Comparison of ENCODE assay signal across 40 cellular contexts in the genomic region with DNA sequence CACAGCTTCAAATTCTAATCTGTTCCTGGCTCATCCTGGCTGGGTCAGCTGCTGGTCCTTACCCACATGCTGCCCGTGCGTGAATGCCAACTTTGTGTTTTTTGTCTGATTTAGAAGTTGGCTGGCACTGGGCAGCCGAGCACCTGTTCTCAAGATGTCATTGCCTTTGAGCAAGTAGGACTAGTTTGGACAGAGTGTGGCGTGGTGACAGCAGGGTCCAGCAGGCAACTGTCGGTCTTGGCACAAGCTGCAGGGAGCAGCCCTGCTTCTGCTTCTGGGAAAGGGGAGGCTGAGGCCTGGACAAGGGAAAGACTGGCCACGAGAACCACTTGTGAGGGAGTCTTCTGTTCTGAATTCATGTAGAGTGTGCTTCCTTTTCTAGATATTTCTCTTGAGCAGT. TPM values are rescaled to one million over a fixed set of nuclear protein-coding genes. Genes with fewer than 3 reads are reported as not detected.
DNase-seq lines count a peak whose midpoint lies in the region; ATAC-seq and TF ChIP-seq lines count a peak whose summit lies in the region.
"Had no signal": no experiment of that assay in that cellular context is flagged by ENCODE, and none has a peak within 500 bp of the region (broad histone marks: within the 10 kb centered on the region; RNA-seq: fewer than 3 reads in every experiment).

No MANE protein-coding gene starts in this region.

- DNase-seq in Ammon's horn (ENCODE audit: low spot score) (peak; percentile 52), body of pancreas (peak in 2 of 4 donors; percentile 44 to 45), left cardiac atrium (no peak), pons (ENCODE audit: low spot score) (peak; percentile 46), NOMO-1 (lab: John Stamatoyannopoulos, UW; ENCODE audit: unreplicated experiment in 2 of 2) (no peak)
- no peak for DNase-seq in activated naive CD8-positive, alpha-beta T cell treated with anti-CD3 and anti-CD28 coated beads, Interleukin-2, amount 50 U/mL, for 24 hours
- DNase-seq in activated naive CD4-positive, alpha-beta T cell treated with anti-CD3 and anti-CD28 coated beads for 36 hours: no peak
- DNase-seq: activated B cell treated with CpG ODN at 0.5 μM for 24 hours; activated CD4-positive, alpha-beta T cell treated with anti-CD3 and anti-CD28 coated beads, Interleukin-2, amount 10 ng/mL, durations not matched to agents 7 days and 5 days; activated effector memory CD4-positive, alpha-beta T cell treated with anti-CD3 and anti-CD28 coated beads, Interleukin-2, amount 50 U/mL, for 16 hours; activated naive CD8-positive, alpha-beta T cell treated with anti-CD3 and anti-CD28 coated beads, Interleukin-2, amount 10 ng/mL, durations not matched to agents 7 days and 5 days; activated T-cell treated with anti-CD3 and anti-CD28 coated beads, Interleukin-2, amount 50 U/mL, for 1 hour; Calu3; CD4-positive, CD25-positive, alpha-beta regulatory T cell; DMS79 treated with DMSO at 0.1 percent for 48 hours; esophagus squamous epithelium; foreskin melanocyte; GF-D8; left colon; NCI-H1092; NCI-H1694 treated with DMSO at 0.1 percent for 48 hours; NCI-H510A; PC-3; SK-N-SH; stimulated activated naive CD4-positive, alpha-beta T cell had no signal

- no peaks in the 10 kb centered on the region for H3K4me1 ChIP-seq in body of pancreas
- H3K4me1 ChIP-seq: ascending aorta, esophagus squamous epithelium, suprapubic skin had no signal

- no peaks in the 10 kb centered on the region for H3K9me3 ChIP-seq in body of pancreas
- H3K9me3 ChIP-seq: ascending aorta, esophagus squamous epithelium, neutrophil, SK-N-SH, suprapubic skin had no signal

- no peak overlapping the region for H3K4me3 ChIP-seq in body of pancreas
- H3K4me3 ChIP-seq: ascending aorta, esophagus squamous epithelium, skin epidermis, suprapubic skin had no signal

- CTCF ChIA-PET in activated naive CD4-positive, alpha-beta T cell treated with anti-CD3 and anti-CD28 coated beads for 36 hours (lab: Charles Lee): interaction anchor here (0.7 kb wide), 1 partner anchor 69 kb away, joined by 3 read pairs; no protein-coding TSS in a partner anchor

- peaks cover 2% of the 10 kb centered on the region for H3K4me1 Mint-ChIP-seq in activated naive CD8-positive, alpha-beta T cell treated with anti-CD3 and anti-CD28 coated beads, Interleukin-2, amount 50 U/mL, for 24 hours
- H3K4me1 Mint-ChIP-seq in activated naive CD4-positive, alpha-beta T cell treated with anti-CD3 and anti-CD28 coated beads for 36 hours (ENCODE audit: low read depth): no peaks in the 10 kb centered on the region
- H3K4me1 Mint-ChIP-seq: activated CD4-positive, alpha-beta T cell treated with anti-CD3 and anti-CD28 coated beads, Interleukin-2, amount 10 ng/mL, durations not matched to agents 7 days and 5 days; activated naive CD8-positive, alpha-beta T cell treated with anti-CD3 and anti-CD28 coated beads, Interleukin-2, amount 10 ng/mL, durations not matched to agents 7 days and 5 days had no signal

- TF ChIP-seq POLR2A in body of pancreas (IDR thresholded peaks at IDR 0.05): no peak

- WGBS in body of pancreas, 2 donors: 50% methylated on average over 6 of the region's 6 CpGs

- H3K27me3 Mint-ChIP-seq in activated naive CD8-positive, alpha-beta T cell treated with anti-CD3 and anti-CD28 coated beads, Interleukin-2, amount 50 U/mL, for 24 hours: no peaks in the 10 kb centered on the region
- H3K27me3 Mint-ChIP-seq in activated naive CD4-positive, alpha-beta T cell treated with anti-CD3 and anti-CD28 coated beads for 36 hours (ENCODE audit: low read depth): no peaks in the 10 kb centered on the region
- H3K27me3 Mint-ChIP-seq: activated B cell treated with CpG ODN at 0.5 μM for 24 hours; activated CD4-positive, alpha-beta T cell treated with anti-CD3 and anti-CD28 coated beads, Interleukin-2, amount 10 ng/mL, durations not matched to agents 7 days and 5 days; activated naive CD8-positive, alpha-beta T cell treated with anti-CD3 and anti-CD28 coated beads, Interleukin-2, amount 10 ng/mL, durations not matched to agents 7 days and 5 days; CD4-positive, CD25-positive, alpha-beta regulatory T cell; central memory CD8-positive, alpha-beta T cell; memory B cell had no signal

- no peaks in the 10 kb centered on the region for H3K27me3 ChIP-seq in body of pancreas
- H3K27me3 ChIP-seq: ascending aorta, esophagus squamous epithelium, neutrophil, suprapubic skin had no signal

- intact Hi-C loops in body of pancreas (cut with DNase I) (no loop called here), left cardiac atrium (cut with DNase I) (no loop called here)
- intact Hi-C loops in activated naive CD4-positive, alpha-beta T cell treated with anti-CD3 and anti-CD28 coated beads for 36 hours (cut with micrococcal nuclease): no loop called here

- TF ChIP-seq CTCF in body of pancreas (IDR thresholded peaks at IDR 0.05): no peak

- H3K27ac Mint-ChIP-seq in activated naive CD8-positive, alpha-beta T cell treated with anti-CD3 and anti-CD28 coated beads, Interleukin-2, amount 50 U/mL, for 24 hours: no peak overlapping the region
- no peak overlapping the region for H3K27ac Mint-ChIP-seq in activated naive CD4-positive, alpha-beta T cell treated with anti-CD3 and anti-CD28 coated beads for 36 hours
- H3K27ac Mint-ChIP-seq: activated B cell treated with CpG ODN at 0.5 μM for 24 hours; activated CD4-positive, alpha-beta T cell treated with anti-CD3 and anti-CD28 coated beads, Interleukin-2, amount 10 ng/mL, durations not matched to agents 7 days and 5 days; activated naive CD8-positive, alpha-beta T cell treated with anti-CD3 and anti-CD28 coated beads, Interleukin-2, amount 10 ng/mL, durations not matched to agents 7 days and 5 days; CD4-positive, CD25-positive, alpha-beta regulatory T cell; memory B cell had no signal

- ATAC-seq in body of pancreas (peak; percentile 24), left cardiac atrium (peak; percentile 34 to 43), GM21360 (IDR thresholded peaks at IDR 0.05; ENCODE audit: unreplicated experiment) (no peak)
- no peak for ATAC-seq in activated naive CD8-positive, alpha-beta T cell treated with anti-CD3 and anti-CD28 coated beads, Interleukin-2, amount 50 U/mL, for 24 hours
- ATAC-seq: HCT116, left colon, PC-3 had no signal

- no peaks in the 10 kb centered on the region for H3K9me3 Mint-ChIP-seq in activated naive CD8-positive, alpha-beta T cell treated with anti-CD3 and anti-CD28 coated beads, Interleukin-2, amount 50 U/mL, for 24 hours
- H3K9me3 Mint-ChIP-seq in activated naive CD4-positive, alpha-beta T cell treated with anti-CD3 and anti-CD28 coated beads for 36 hours: no peaks in the 10 kb centered on the region
- H3K9me3 Mint-ChIP-seq: activated B cell treated with CpG ODN at 0.5 μM for 24 hours; activated CD4-positive, alpha-beta T cell treated with anti-CD3 and anti-CD28 coated beads, Interleukin-2, amount 10 ng/mL, durations not matched to agents 7 days and 5 days; activated naive CD8-positive, alpha-beta T cell treated with anti-CD3 and anti-CD28 coated beads, Interleukin-2, amount 10 ng/mL, durations not matched to agents 7 days and 5 days; CD4-positive, CD25-positive, alpha-beta regulatory T cell; central memory CD8-positive, alpha-beta T cell; memory B cell had no signal

- no peak overlapping the region for H3K4me3 Mint-ChIP-seq in activated naive CD8-positive, alpha-beta T cell treated with anti-CD3 and anti-CD28 coated beads, Interleukin-2, amount 50 U/mL, for 24 hours
- no peak overlapping the region for H3K4me3 Mint-ChIP-seq in activated naive CD4-positive, alpha-beta T cell treated with anti-CD3 and anti-CD28 coated beads for 36 hours
- H3K4me3 Mint-ChIP-seq: activated B cell treated with CpG ODN at 0.5 μM for 24 hours; activated CD4-positive, alpha-beta T cell treated with anti-CD3 and anti-CD28 coated beads, Interleukin-2, amount 10 ng/mL, durations not matched to agents 7 days and 5 days; activated naive CD8-positive, alpha-beta T cell treated with anti-CD3 and anti-CD28 coated beads, Interleukin-2, amount 10 ng/mL, durations not matched to agents 7 days and 5 days; CD4-positive, CD25-positive, alpha-beta regulatory T cell; central memory CD8-positive, alpha-beta T cell; memory B cell had no signal

- no peak overlapping the region for H3K27ac ChIP-seq in body of pancreas
- H3K27ac ChIP-seq: ascending aorta, esophagus squamous epithelium, neutrophil, skin epidermis, suprapubic skin had no signal

- H3K36me3 ChIP-seq in body of pancreas (replicated peaks in 1 of 2; ENCODE audit: insufficient read depth in 1 of 2, low read depth in 2 of 2): peaks cover 21 to 42% of the 10 kb centered on the region in 2 donors

- peaks cover 7% of the 10 kb centered on the region for H3K36me3 Mint-ChIP-seq in activated naive CD8-positive, alpha-beta T cell treated with anti-CD3 and anti-CD28 coated beads, Interleukin-2, amount 50 U/mL, for 24 hours (ENCODE audit: low read depth)
- H3K36me3 Mint-ChIP-seq in activated naive CD4-positive, alpha-beta T cell treated with anti-CD3 and anti-CD28 coated beads for 36 hours (ENCODE audit: low read depth): peaks cover 6% of the 10 kb centered on the region

RNA-seq across cellular contexts. Expression of a gene that starts 26.3 kb away (rescaled TPM):
- total RNA-seq in body of pancreas (100 to 1,000 TPM in 1 of 2 donors, 10 to 100 TPM in 1; 79.9 to 104 TPM), left cardiac atrium (10 to 100 TPM; 57.9 to 76.9 TPM)
- 10 to 100 TPM; 77.4 to 81.5 TPM for total RNA-seq in activated naive CD4-positive, alpha-beta T cell treated with anti-CD3 and anti-CD28 coated beads for 36 hours

RNA-seq across cellular contexts. Expression of a gene that starts 38.1 kb away (rescaled TPM):
- total RNA-seq in body of pancreas (10 to 100 TPM; 54.5 to 71.9 TPM), left cardiac atrium (10 to 100 TPM; 40.1 to 41.2 TPM)
- total RNA-seq in activated naive CD4-positive, alpha-beta T cell treated with anti-CD3 and anti-CD28 coated beads for 36 hours: 10 to 100 TPM; 23.6 to 24.7 TPM

RNA-seq across cellular contexts. Expression of a gene that starts 56.4 kb away (rescaled TPM):
- total RNA-seq in body of pancreas (under 1 TPM in 1 of 2 donors, not detected in 1; 0.33 TPM), left cardiac atrium (not detected)
- not detected for total RNA-seq in activated naive CD4-positive, alpha-beta T cell treated with anti-CD3 and anti-CD28 coated beads for 36 hours
- total RNA-seq: A172; activated B cell treated with CpG ODN at 0.5 μM for 24 hours; activated CD4-positive, alpha-beta T cell treated with anti-CD3 and anti-CD28 coated beads, Interleukin-2, amount 10 ng/mL, durations not matched to agents 7 days and 5 days; activated CD8-positive, alpha-beta memory T cell treated with anti-CD3 and anti-CD28 coated beads for 36 hours; activated naive CD8-positive, alpha-beta T cell treated with anti-CD3 and anti-CD28 coated beads, Interleukin-2, amount 10 ng/mL, durations not matched to agents 7 days and 5 days; Calu3; CD4-positive, CD25-positive, alpha-beta regulatory T cell; dermis microvascular lymphatic vessel endothelial cell; esophagus squamous epithelium; HT1080; left colon; M059J; PC-3; pulmonary artery endothelial cell; suprapubic skin; T-helper 1 cell treated with Interleukin-12 subunit alpha and Interleukin-12 subunit beta and Interleukin-4 antibody, amounts not matched to agents 30 ng/mL and 1 ng/mL, for 36 hours had no signal

Comparison
In these comparisons a context has a peak if more than half of its experiments do, and no peak if none do; other contexts are left out.
1. DNase-seq: peak in Ammon's horn (single experiment) and pons (single experiment); none in left cardiac atrium (single experiment), NOMO-1 (0 of 2), activated naive CD8-positive, alpha-beta T cell treated with anti-CD3 and anti-CD28 coated beads, Interleukin-2, amount 50 U/mL, for 24 hours (single experiment) and activated naive CD4-positive, alpha-beta T cell treated with anti-CD3 and anti-CD28 coated beads for 36 hours (single experiment).
2. ATAC-seq: peak in body of pancreas (single experiment) and left cardiac atrium (2 of 2); none in activated naive CD8-positive, alpha-beta T cell treated with anti-CD3 and anti-CD28 coated beads, Interleukin-2, amount 50 U/mL, for 24 hours (single experiment) and GM21360 (single experiment).